Comparison of ENCODE assay signal across 1 cellular context in the genomic region with DNA sequence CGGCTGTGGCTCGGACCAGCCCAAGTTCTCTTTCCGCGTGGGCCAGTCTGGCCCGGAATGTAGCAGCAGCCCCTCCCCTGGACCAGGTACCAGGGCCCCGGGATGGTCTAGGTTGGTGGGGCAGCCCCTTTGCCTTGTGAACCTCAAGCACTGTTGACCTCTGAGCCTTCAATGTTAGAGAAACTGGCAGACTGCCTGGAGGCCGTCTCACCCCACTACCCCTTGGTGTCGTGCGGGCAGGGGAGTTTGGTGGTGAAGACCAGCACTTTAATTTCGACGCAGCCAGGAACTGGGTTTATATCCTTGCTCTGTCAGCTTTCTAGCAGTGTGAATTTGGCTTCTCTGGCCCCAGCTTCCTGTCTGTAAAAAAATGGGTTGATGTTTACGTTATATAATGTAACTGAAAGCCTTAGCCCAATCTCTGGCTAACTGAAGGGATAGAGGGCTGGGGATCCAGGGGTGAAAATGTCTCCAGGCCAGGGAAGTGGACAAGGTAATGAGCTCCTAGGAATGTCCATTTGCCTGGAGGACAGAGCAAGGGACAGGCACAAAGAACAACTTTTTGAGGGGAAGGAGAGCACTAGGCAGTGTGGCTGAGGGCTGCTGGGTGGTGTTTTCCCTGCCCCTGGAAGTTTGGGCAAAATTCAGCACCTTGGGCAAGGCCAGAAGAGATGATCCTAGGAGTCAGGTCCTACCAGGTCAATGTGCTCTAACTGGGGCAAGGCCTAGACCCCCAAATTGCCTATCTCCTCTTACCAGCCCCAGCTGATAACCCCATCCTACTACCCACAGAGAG.
TF ChIP-seq lines count a peak whose summit lies in the region.

No MANE protein-coding gene starts in this region.

TF ChIP-seq in HepG2, 621 proteins besides CTCF, POLR2A, EP300 and RAD21 (continued from another document):
- TF ChIP-seq KMT2B (CRISPR knock-in tag; IDR thresholded peaks at IDR 0.05) (no peak), ATF7 (IDR thresholded peaks at IDR 0.05) (no peak), ATF7 (CRISPR knock-in tag; IDR thresholded peaks at IDR 0.05) (no peak)
- TF ChIP-seq, protein P1, sequence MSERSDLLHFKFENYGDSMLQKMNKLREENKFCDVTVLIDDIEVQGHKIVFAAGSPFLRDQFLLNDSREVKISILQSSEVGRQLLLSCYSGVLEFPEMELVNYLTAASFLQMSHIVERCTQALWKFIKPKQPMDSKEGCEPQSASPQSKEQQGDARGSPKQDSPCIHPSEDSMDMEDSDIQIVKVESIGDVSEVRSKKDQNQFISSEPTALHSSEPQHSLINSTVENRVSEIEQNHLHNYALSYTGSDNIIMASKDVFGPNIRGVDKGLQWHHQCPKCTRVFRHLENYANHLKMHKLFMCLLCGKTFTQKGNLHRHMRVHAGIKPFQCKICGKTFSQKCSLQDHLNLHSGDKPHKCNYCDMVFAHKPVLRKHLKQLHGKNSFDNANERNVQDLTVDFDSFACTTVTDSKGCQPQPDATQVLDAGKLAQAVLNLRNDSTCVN (CRISPR knock-in tag; IDR thresholded peaks at IDR 0.05; ENCODE audit: borderline replicate concordance): no peak
TF ChIP-seq in HepG2: peak in this region for 6.
